In genomic region chr6:100482698-100483097, GRCh38 we compare ENCODE assay signal across 1 cellular context.
A peak's percentile ranks its signal among the peaks of the same experiment; 100 is the strongest.
TF ChIP-seq lines count a peak whose summit lies in the region.

No MANE protein-coding gene starts in this region.

TF ChIP-seq in HepG2, 621 proteins besides CTCF, POLR2A, EP300 and RAD21 (continued from another document and continues in another):
- TF ChIP-seq SOX13 (IDR thresholded peaks at IDR 0.05) (no peak), SOX13 (CRISPR knock-in tag; conservative IDR thresholded peaks at IDR 0.05 in 1 of 2, IDR thresholded peaks at IDR 0.05 in 1 of 2) (peak in 1 of 2 experiments; percentile 72; a peak in 1 of 4 replicates), SPEN (CRISPR knock-in tag; IDR thresholded peaks at IDR 0.05; ENCODE audit: low read depth) (no peak), ZNF550 (CRISPR knock-in tag; IDR thresholded peaks at IDR 0.05; ENCODE audit: borderline replicate concordance) (no peak), NCOA2 (CRISPR knock-in tag; IDR thresholded peaks at IDR 0.05) (peak; percentile 79; the same call in 1 of the 2 replicates), PAX8 (CRISPR knock-in tag; IDR thresholded peaks at IDR 0.05; ENCODE audit: borderline replicate concordance) (no peak), ESRRA (CRISPR knock-in tag; IDR thresholded peaks at IDR 0.05; ENCODE audit: low read depth) (0 out of 2 replicates have a peak, but pooled peaks have one; percentile 38), ZNF740 (CRISPR knock-in tag; IDR thresholded peaks at IDR 0.05) (no peak), ZNF781 (CRISPR knock-in tag; IDR thresholded peaks at IDR 0.05; ENCODE audit: borderline replicate concordance, not compliant biosample characterization) (no peak), ZNF24 (IDR thresholded peaks at IDR 0.05) (no peak), ZFAT (CRISPR knock-in tag; conservative IDR thresholded peaks at IDR 0.05) (no peak), ZNF660 (CRISPR knock-in tag; IDR thresholded peaks at IDR 0.05; ENCODE audit: borderline replicate concordance, low read depth) (no peak), HOXA7 (CRISPR knock-in tag; IDR thresholded peaks at IDR 0.05) (no peak), MEF2D (CRISPR knock-in tag; IDR thresholded peaks at IDR 0.05) (peak; percentile 53; the same call in 1 of the 2 replicates), ZNF263 (CRISPR knock-in tag; IDR thresholded peaks at IDR 0.05) (no peak), NR2F6 (IDR thresholded peaks at IDR 0.05) (no peak), NR2F6 (CRISPR knock-in tag; IDR thresholded peaks at IDR 0.05) (peak; percentile 44; the same call in 1 of the 2 replicates), ZNF383 (CRISPR knock-in tag; IDR thresholded peaks at IDR 0.05; ENCODE audit: borderline replicate concordance) (no peak), TBL1XR1 (IDR thresholded peaks at IDR 0.05; ENCODE audit: borderline replicate concordance, low read length, partially characterized antibody) (no peak), ZNF501 (CRISPR knock-in tag; IDR thresholded peaks at IDR 0.05) (no peak), ARID2 (CRISPR knock-in tag; IDR thresholded peaks at IDR 0.05; ENCODE audit: borderline replicate concordance) (no peak), CHD4 (IDR thresholded peaks at IDR 0.05; ENCODE audit: borderline replicate concordance, low read length) (no peak), ZNF260 (CRISPR knock-in tag; IDR thresholded peaks at IDR 0.05; ENCODE audit: borderline replicate concordance, low read depth) (no peak), NR1H2 (CRISPR knock-in tag; IDR thresholded peaks at IDR 0.05; ENCODE audit: borderline replicate concordance, low read depth) (no peak), CBFB (CRISPR knock-in tag; IDR thresholded peaks at IDR 0.05) (no peak), ZBTB1 (CRISPR knock-in tag; IDR thresholded peaks at IDR 0.05; ENCODE audit: borderline replicate concordance) (no peak), MIER2 (CRISPR knock-in tag; IDR thresholded peaks at IDR 0.05) (no peak), ZNF841 (CRISPR knock-in tag; IDR thresholded peaks at IDR 0.05; ENCODE audit: borderline replicate concordance) (no peak), PPARG (CRISPR knock-in tag; conservative IDR thresholded peaks at IDR 0.05) (no peak), DBP (CRISPR knock-in tag; IDR thresholded peaks at IDR 0.05; ENCODE audit: not compliant biosample characterization) (no peak), TRIM22 (IDR thresholded peaks at IDR 0.05) (no peak), POLR2G (IDR thresholded peaks at IDR 0.05; ENCODE audit: low read depth, low read length) (no peak), SIN3A (IDR thresholded peaks at IDR 0.05; ENCODE audit: borderline replicate concordance, low read depth, low read length) (no peak), YEATS4 (CRISPR knock-in tag; IDR thresholded peaks at IDR 0.05; ENCODE audit: borderline replicate concordance) (no peak), THRA (CRISPR knock-in tag; IDR thresholded peaks at IDR 0.05; ENCODE audit: borderline replicate concordance) (peak; percentile 55; the same call in 1 of the 2 replicates), ZNF251 (CRISPR knock-in tag; IDR thresholded peaks at IDR 0.05) (no peak), GATAD2A (CRISPR knock-in tag; IDR thresholded peaks at IDR 0.05) (peak; percentile 74), ARNT (IDR thresholded peaks at IDR 0.05) (no peak), FOXJ3 (CRISPR knock-in tag; IDR thresholded peaks at IDR 0.05; ENCODE audit: borderline replicate concordance) (0 out of 2 replicates have a peak, but pooled peaks have one; percentile 34), ZNF143 (CRISPR knock-in tag; IDR thresholded peaks at IDR 0.05) (no peak), KDM5B (CRISPR knock-in tag; IDR thresholded peaks at IDR 0.05; ENCODE audit: borderline replicate concordance) (no peak), TBX3 (IDR thresholded peaks at IDR 0.05; ENCODE audit: borderline replicate concordance) (no peak), ZGPAT (CRISPR knock-in tag; IDR thresholded peaks at IDR 0.05) (peak; percentile 46; the same call in 1 of the 2 replicates), KDM3A (CRISPR knock-in tag; IDR thresholded peaks at IDR 0.05; ENCODE audit: low read depth) (no peak), CAMTA2 (CRISPR knock-in tag; IDR thresholded peaks at IDR 0.05; ENCODE audit: borderline replicate concordance) (no peak), ATF1 (CRISPR knock-in tag; IDR thresholded peaks at IDR 0.05) (no peak), SATB2 (CRISPR knock-in tag; IDR thresholded peaks at IDR 0.05) (no peak), NFAT5 (CRISPR knock-in tag; IDR thresholded peaks at IDR 0.05) (no peak)
- TF ChIP-seq, protein P1, sequence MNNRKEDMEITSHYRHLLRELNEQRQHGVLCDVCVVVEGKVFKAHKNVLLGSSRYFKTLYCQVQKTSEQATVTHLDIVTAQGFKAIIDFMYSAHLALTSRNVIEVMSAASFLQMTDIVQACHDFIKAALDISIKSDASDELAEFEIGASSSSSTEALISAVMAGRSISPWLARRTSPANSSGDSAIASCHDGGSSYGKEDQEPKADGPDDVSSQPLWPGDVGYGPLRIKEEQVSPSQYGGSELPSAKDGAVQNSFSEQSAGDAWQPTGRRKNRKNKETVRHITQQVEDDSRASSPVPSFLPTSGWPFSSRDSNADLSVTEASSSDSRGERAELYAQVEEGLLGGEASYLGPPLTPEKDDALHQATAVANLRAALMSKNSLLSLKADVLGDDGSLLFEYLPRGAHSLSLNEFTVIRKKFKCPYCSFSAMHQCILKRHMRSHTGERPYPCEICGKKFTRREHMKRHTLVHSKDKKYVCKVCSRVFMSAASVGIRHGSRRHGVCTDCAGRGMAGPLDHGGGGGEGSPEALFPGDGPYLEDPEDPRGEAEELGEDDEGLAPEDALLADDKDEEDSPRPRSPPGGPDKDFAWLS (CRISPR knock-in tag; IDR thresholded peaks at IDR 0.05; ENCODE audit: borderline replicate concordance): no peak
- TF ChIP-seq, protein P2, sequence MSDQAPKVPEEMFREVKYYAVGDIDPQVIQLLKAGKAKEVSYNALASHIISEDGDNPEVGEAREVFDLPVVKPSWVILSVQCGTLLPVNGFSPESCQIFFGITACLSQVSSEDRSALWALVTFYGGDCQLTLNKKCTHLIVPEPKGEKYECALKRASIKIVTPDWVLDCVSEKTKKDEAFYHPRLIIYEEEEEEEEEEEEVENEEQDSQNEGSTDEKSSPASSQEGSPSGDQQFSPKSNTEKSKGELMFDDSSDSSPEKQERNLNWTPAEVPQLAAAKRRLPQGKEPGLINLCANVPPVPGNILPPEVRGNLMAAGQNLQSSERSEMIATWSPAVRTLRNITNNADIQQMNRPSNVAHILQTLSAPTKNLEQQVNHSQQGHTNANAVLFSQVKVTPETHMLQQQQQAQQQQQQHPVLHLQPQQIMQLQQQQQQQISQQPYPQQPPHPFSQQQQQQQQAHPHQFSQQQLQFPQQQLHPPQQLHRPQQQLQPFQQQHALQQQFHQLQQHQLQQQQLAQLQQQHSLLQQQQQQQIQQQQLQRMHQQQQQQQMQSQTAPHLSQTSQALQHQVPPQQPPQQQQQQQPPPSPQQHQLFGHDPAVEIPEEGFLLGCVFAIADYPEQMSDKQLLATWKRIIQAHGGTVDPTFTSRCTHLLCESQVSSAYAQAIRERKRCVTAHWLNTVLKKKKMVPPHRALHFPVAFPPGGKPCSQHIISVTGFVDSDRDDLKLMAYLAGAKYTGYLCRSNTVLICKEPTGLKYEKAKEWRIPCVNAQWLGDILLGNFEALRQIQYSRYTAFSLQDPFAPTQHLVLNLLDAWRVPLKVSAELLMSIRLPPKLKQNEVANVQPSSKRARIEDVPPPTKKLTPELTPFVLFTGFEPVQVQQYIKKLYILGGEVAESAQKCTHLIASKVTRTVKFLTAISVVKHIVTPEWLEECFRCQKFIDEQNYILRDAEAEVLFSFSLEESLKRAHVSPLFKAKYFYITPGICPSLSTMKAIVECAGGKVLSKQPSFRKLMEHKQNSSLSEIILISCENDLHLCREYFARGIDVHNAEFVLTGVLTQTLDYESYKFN (CRISPR knock-in tag; conservative IDR thresholded peaks at IDR 0.05): peak; percentile 44; the same call in 1 of the 2 replicates
- TF ChIP-seq, protein P3, sequence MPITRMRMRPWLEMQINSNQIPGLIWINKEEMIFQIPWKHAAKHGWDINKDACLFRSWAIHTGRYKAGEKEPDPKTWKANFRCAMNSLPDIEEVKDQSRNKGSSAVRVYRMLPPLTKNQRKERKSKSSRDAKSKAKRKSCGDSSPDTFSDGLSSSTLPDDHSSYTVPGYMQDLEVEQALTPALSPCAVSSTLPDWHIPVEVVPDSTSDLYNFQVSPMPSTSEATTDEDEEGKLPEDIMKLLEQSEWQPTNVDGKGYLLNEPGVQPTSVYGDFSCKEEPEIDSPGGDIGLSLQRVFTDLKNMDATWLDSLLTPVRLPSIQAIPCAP (CRISPR knock-in tag; IDR thresholded peaks at IDR 0.05; ENCODE audit: low read depth): no peak
